ENCODE assay signal across 14 cellular contexts in the genomic region with DNA sequence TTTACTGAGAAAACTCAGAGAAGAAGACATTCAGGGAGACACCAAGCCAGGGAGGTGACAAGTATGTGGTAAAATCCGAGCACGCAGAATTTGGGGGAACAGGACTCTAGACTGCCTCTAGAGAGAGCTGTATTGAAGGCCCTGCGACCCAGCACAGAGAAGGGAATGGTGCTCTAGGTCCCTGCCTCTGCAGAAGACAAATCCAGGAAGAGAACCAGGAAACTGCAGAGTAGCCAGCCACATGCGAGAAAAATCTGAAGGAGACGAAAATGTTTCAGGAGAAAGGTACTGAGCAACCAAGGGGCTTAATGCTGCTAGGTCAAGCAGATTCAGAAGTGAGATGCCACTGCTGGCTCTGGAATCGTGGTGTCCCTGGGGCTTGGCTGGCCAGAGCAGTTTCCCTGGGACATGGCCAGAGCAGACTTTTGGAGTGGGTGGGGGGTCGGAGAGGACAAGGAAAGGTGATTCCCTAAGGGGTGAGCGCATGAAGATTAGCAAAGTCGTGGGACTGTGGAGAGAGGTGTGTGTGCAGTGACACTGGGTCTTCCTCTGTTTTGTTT.
A peak's percentile ranks its signal among the peaks of the same experiment; 100 is the strongest.
DNase-seq lines count a peak whose midpoint lies in the region; ATAC-seq, FAIRE-seq and TF ChIP-seq lines count a peak whose summit lies in the region.
"Had no signal": no experiment of that assay in that cellular context is flagged by ENCODE, and none has a peak within 500 bp of the region (broad histone marks: within the 10 kb centered on the region; RNA-seq: fewer than 3 reads in every experiment).

No MANE protein-coding gene starts in this region.

- H3K4me1 Mint-ChIP-seq in CD8-positive, alpha-beta memory T cell: peaks cover 38 to 62% (median 55%) of the 10 kb centered on the region in 3 donors
- peaks cover 34% of the 10 kb centered on the region for H3K4me1 Mint-ChIP-seq in activated T-helper 17 cell treated with anti-CD3 and anti-CD28 coated beads, Interleukin-2, amount 50 U/mL, for 72 hours

- dilution Hi-C loops in keratinocyte (cut with MboI; ENCODE audit: extremely low pct_ligation_motif_present, low sequenced_read_pairs): no loop called here

- peak overlapping the region; percentile 65 for H3K27ac ChIP-seq in AG04450 (ENCODE audit: low read depth, low read length)
- no peak overlapping the region for H3K27ac ChIP-seq in CD8-positive, alpha-beta memory T cell (ENCODE audit: low read depth, low read length)
- peak overlapping the region; percentile 84 for H3K27ac ChIP-seq in keratinocyte (ENCODE audit: control insufficient read depth, insufficient read depth, low read length)

- no peak overlapping the region for H2AFZ ChIP-seq in keratinocyte (ENCODE audit: control insufficient read depth, low read length)

- peaks cover 26% of the 10 kb centered on the region for H3K4me1 ChIP-seq in CD8-positive, alpha-beta memory T cell (ENCODE audit: insufficient read depth, low read length)
- H3K4me1 ChIP-seq in keratinocyte (ENCODE audit: control insufficient read depth, extremely low read depth, insufficient read depth, low read length) (peaks cover 26% of the 10 kb centered on the region), mucosa of descending colon (ENCODE audit: low read depth) (peaks cover 12% of the 10 kb centered on the region)

- peak overlapping the region in 5 of 7 donors; percentile 11 to 69 (median 51) for H3K4me3 Mint-ChIP-seq in CD8-positive, alpha-beta memory T cell
- H3K4me3 Mint-ChIP-seq in activated T-helper 17 cell treated with anti-CD3 and anti-CD28 coated beads, Interleukin-2, amount 50 U/mL, for 72 hours: peak overlapping the region; percentile 62

- no peaks in the 10 kb centered on the region for H3K36me3 Mint-ChIP-seq in CD8-positive, alpha-beta memory T cell
- H3K36me3 Mint-ChIP-seq in activated T-helper 17 cell treated with anti-CD3 and anti-CD28 coated beads, Interleukin-2, amount 50 U/mL, for 72 hours (ENCODE audit: low read depth): peaks cover 5% of the 10 kb centered on the region

- H3K9me3 ChIP-seq in AG04450 (ENCODE audit: control insufficient read depth, insufficient read depth, low read length): peaks cover 5% of the 10 kb centered on the region; the same call in 1 of the 2 replicates
- H3K9me3 ChIP-seq in CD8-positive, alpha-beta memory T cell (ENCODE audit: low read length): no peaks in the 10 kb centered on the region
- no peaks in the 10 kb centered on the region for H3K9me3 ChIP-seq in keratinocyte (ENCODE audit: control insufficient read depth, low read depth, low read length)
- no peaks in the 10 kb centered on the region for H3K9me3 ChIP-seq in mucosa of descending colon

- no peaks in the 10 kb centered on the region for H3K9me1 ChIP-seq in keratinocyte (ENCODE audit: control insufficient read depth, extremely low read depth, insufficient read depth, low read length)

- POLR2A ChIA-PET in AG04450 (lab: Yijun Ruan, JAX): interaction anchor here (0.7 kb wide), 1 partner anchor 745 kb away, joined by 3 read pairs; no protein-coding TSS in a partner anchor
- POLR2A ChIA-PET in CD8-positive, alpha-beta memory T cell (lab: Charles Lee): interaction anchor here (0.6 to 4.1 kb wide), 2 partner anchors 133 to 157 kb away, joined by 4 to 17 read pairs; a partner anchor contains a TSS

- H3K9ac ChIP-seq in keratinocyte (ENCODE audit: control insufficient read depth, extremely low read depth, insufficient read depth, low read length): peak overlapping the region; percentile 65

- FAIRE-seq in keratinocyte (lab: Jason Lieb, UNC): no peak
- FAIRE-seq: GM12892, islet of Langerhans had no signal

- no peak for TF ChIP-seq CTCF in AG04450 (IDR thresholded peaks at IDR 0.05; ENCODE audit: low read depth, low read length)
- no peak for TF ChIP-seq CTCF in keratinocyte (optimal IDR thresholded peaks at IDR 0.05 in 1 of 3, IDR thresholded peaks at IDR 0.05 in 1 of 3, conservative IDR thresholded peaks at IDR 0.05 in 1 of 3; ENCODE audit: extremely low read depth in 1 of 3, insufficient read depth in 2 of 3, low read length in 3 of 3)
- no peak for TF ChIP-seq CTCF in mucosa of descending colon (IDR thresholded peaks at IDR 0.05)

- H3K27ac Mint-ChIP-seq in CD8-positive, alpha-beta memory T cell: peak overlapping the region; percentile 28 to 93 (median 85)
- peak overlapping the region; percentile 74 for H3K27ac Mint-ChIP-seq in activated T-helper 17 cell treated with anti-CD3 and anti-CD28 coated beads, Interleukin-2, amount 50 U/mL, for 72 hours

- H3K27me3 ChIP-seq in AG04450 (ENCODE audit: control insufficient read depth, insufficient read depth, low read length) (no peaks in the 10 kb centered on the region), keratinocyte (ENCODE audit: control insufficient read depth, extremely low read depth, insufficient read depth, low read length) (no peaks in the 10 kb centered on the region)
- H3K27me3 ChIP-seq in CD8-positive, alpha-beta memory T cell (ENCODE audit: insufficient read depth, low read length, poor library complexity, severe bottlenecking): no peaks in the 10 kb centered on the region
- H3K27me3 ChIP-seq: brain microvascular endothelial cell had no signal

- H3K27me3 Mint-ChIP-seq in CD8-positive, alpha-beta memory T cell: no peaks in the 10 kb centered on the region
- no peaks in the 10 kb centered on the region for H3K27me3 Mint-ChIP-seq in activated T-helper 17 cell treated with anti-CD3 and anti-CD28 coated beads, Interleukin-2, amount 50 U/mL, for 72 hours

- H4K20me1 ChIP-seq in keratinocyte (ENCODE audit: control insufficient read depth, extremely low read depth, insufficient read depth, low read length): no peaks in the 10 kb centered on the region

- no peaks in the 10 kb centered on the region for H3K36me3 ChIP-seq in CD8-positive, alpha-beta memory T cell (ENCODE audit: insufficient read depth, low read length)
- H3K36me3 ChIP-seq in keratinocyte (ENCODE audit: control insufficient read depth in 2 of 2, extremely low read depth in 1 of 2, insufficient read depth in 2 of 2, low read length in 2 of 2) (no peaks in the 10 kb centered on the region), mucosa of descending colon (ENCODE audit: low read depth) (no peaks in the 10 kb centered on the region)
- H3K36me3 ChIP-seq: brain microvascular endothelial cell had no signal

- DNase-seq in AG04450 (ENCODE audit: low read depth, low spot score): no peak
- DNase-seq in CD8-positive, alpha-beta memory T cell: no peak
- no peak for DNase-seq in keratinocyte (ENCODE audit: low read depth, low spot score)
- no peak for DNase-seq in mucosa of descending colon
- DNase-seq in midbrain (lab: John Stamatoyannopoulos, UW): no peak
- DNase-seq: effector CD8-positive, alpha-beta T cell; MV-4-11; SHP77; stimulated activated CD4-positive, alpha-beta T cell treated with anti-CD3 and anti-CD28 coated beads, Interleukin-15, amount 100 ng/mL, for 24 hours had no signal

- no peaks in the 10 kb centered on the region for H3K9me3 Mint-ChIP-seq in CD8-positive, alpha-beta memory T cell
- H3K9me3 Mint-ChIP-seq in activated T-helper 17 cell treated with anti-CD3 and anti-CD28 coated beads, Interleukin-2, amount 50 U/mL, for 72 hours: no peaks in the 10 kb centered on the region

- H3K79me2 ChIP-seq in keratinocyte (ENCODE audit: control insufficient read depth, insufficient read depth, low read length): no peaks in the 10 kb centered on the region

- no peak for ATAC-seq in activated T-helper 17 cell treated with anti-CD3 and anti-CD28 coated beads, Interleukin-2, amount 50 U/mL, for 72 hours (replicated peaks)
- ATAC-seq in mucosa of descending colon (no peak), HG03139 (IDR thresholded peaks at IDR 0.05; ENCODE audit: unreplicated experiment) (no peak)

- no peak overlapping the region for H3K4me3 ChIP-seq in AG04450 (ENCODE audit: low read depth, low read length)
- H3K4me3 ChIP-seq in CD8-positive, alpha-beta memory T cell (ENCODE audit: low read length): no peak overlapping the region
- peak overlapping the region in 1 of 3 experiments; percentile 26 for H3K4me3 ChIP-seq in keratinocyte (ENCODE audit: control insufficient read depth in 2 of 3, extremely low read depth in 1 of 3, insufficient read depth in 2 of 3, low read depth in 1 of 3, low read length in 3 of 3)
- H3K4me3 ChIP-seq in mucosa of descending colon: no peak overlapping the region

- intact Hi-C loops in mucosa of descending colon (cut with DNase I, micrococcal nuclease): no loop called here

- CTCF ChIA-PET in AG04450 (lab: Charles Lee): no interaction called here
- CTCF ChIA-PET in CD8-positive, alpha-beta memory T cell (lab: Charles Lee): interaction anchor here (1.6 kb wide), 1 partner anchor 159 kb away, joined by 3 read pairs; no protein-coding TSS in a partner anchor

- H3K4me2 ChIP-seq in keratinocyte (ENCODE audit: control insufficient read depth, extremely low read depth, insufficient read depth, low read depth, low read length): peak overlapping the region; percentile 43
